12 cellular contexts compared by ENCODE assay signal in the genomic region with DNA sequence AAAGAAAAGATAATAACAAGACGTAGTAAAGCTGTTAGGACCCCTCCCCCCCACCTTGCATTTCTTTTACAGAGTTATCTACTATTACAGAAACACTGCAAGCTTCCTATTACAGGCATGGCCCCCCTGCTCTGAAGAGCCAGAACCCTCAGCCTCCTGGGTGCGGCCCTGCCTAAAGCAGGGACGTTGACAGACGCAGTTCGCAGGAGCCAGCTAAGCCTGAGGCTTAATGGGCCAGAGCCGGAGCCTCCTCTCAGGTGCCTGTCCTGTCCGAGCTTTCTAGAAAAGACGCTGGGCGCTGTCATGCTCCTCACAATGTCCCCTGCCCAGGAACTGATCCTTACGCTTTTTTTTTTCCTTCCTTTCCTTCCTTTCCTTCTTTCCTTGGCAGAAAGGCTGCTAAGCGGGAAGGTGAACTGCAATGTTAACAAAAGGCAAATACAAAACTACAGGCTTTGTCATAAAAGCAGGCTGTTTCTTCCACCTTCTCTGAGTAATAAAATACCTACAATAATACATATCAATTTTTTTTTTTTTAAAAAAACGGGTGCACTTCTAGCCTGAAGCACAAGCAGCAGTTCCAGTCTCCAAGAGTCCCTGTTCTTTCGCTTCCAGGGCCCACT. TPM values are rescaled to one million over a fixed set of nuclear protein-coding genes. Genes with fewer than 3 reads are reported as not detected.
DNase-seq lines count a peak whose midpoint lies in the region; ATAC-seq and FAIRE-seq lines count a peak whose summit lies in the region.
"Had no signal": no experiment of that assay in that cellular context is flagged by ENCODE, and none has a peak within 500 bp of the region (broad histone marks: within the 10 kb centered on the region; RNA-seq: fewer than 3 reads in every experiment).

No MANE protein-coding gene starts in this region.

- peak overlapping the region in 8 of 10 experiments; percentile 29 to 64 (median 49); a peak in 12 of 20 replicates for H3K4me3 ChIP-seq in BLaER1 treated with 17β-estradiol and CSF1 and Interleukin-3, amounts not matched to agents 10 nM and 100 nM
- H3K4me3 ChIP-seq in HUES48 (ENCODE audit: low read depth, low read length), result peak overlapping the region; percentile 7; the same call in 1 of the 2 replicates

- peaks cover 3 to 31% (median 21%) of the 10 kb centered on the region in 11 experiments; a peak in 20 of 22 replicates for H3K9me3 ChIP-seq in BLaER1 treated with 17β-estradiol and CSF1 and Interleukin-3, amounts not matched to agents 10 nM and 100 nM (replicated peaks in 1 of 11)
- no peaks in the 10 kb centered on the region for H3K9me3 ChIP-seq in HUES48 (ENCODE audit: control insufficient read depth, insufficient read depth, low read length)

- H3K4me1 ChIP-seq in BLaER1 treated with 17β-estradiol and CSF1 and Interleukin-3, amounts not matched to agents 10 nM and 100 nM, result peaks cover 0 to 4% (median 3%) of the 10 kb centered on the region in 10 experiments; a peak in 4 of 20 replicates
- H3K4me1 ChIP-seq in HUES48 (ENCODE audit: control insufficient read depth, insufficient read depth, low read length), result peaks cover 10% of the 10 kb centered on the region; the same call in 1 of the 2 replicates
- H3K4me1 ChIP-seq: parathyroid adenoma had no signal

- H3K4me1 Mint-ChIP-seq in natural killer cell treated with Interleukin-12 subunit alpha and Interleukin-12 subunit beta and Interleukin-15 and Interleukin-18, amount 100 ng/mL, for 72 hours (ENCODE audit: low read depth in 2 of 2), result peaks cover 9 to 14% of the 10 kb centered on the region in 2 donors

- peaks cover 79 to 99% (median 97%) of the 10 kb centered on the region in 11 experiments for H3K27me3 ChIP-seq in BLaER1 treated with 17β-estradiol and CSF1 and Interleukin-3, amounts not matched to agents 10 nM and 100 nM
- H3K27me3 ChIP-seq in HUES48 (ENCODE audit: control insufficient read depth, insufficient read depth, low read length), result peaks cover 89% of the 10 kb centered on the region

- no peak overlapping the region for H3K27ac Mint-ChIP-seq in natural killer cell treated with Interleukin-12 subunit alpha and Interleukin-12 subunit beta and Interleukin-15 and Interleukin-18, amount 100 ng/mL, for 72 hours
- H3K27ac Mint-ChIP-seq: stimulated activated naive CD8-positive, alpha-beta T cell treated with anti-CD3 and anti-CD28 coated beads, Interleukin-15, Interleukin-2, amounts not matched to agents 100 ng/mL and 50 ng/mL, for 24 hours had no signal

- peak overlapping the region; percentile 25 for H3K4me3 Mint-ChIP-seq in natural killer cell treated with Interleukin-12 subunit alpha and Interleukin-12 subunit beta and Interleukin-15 and Interleukin-18, amount 100 ng/mL, for 72 hours
- H3K4me3 Mint-ChIP-seq: stimulated activated naive CD8-positive, alpha-beta T cell treated with anti-CD3 and anti-CD28 coated beads, Interleukin-15, Interleukin-2, amounts not matched to agents 100 ng/mL and 50 ng/mL, for 24 hours had no signal

- H3K36me3 ChIP-seq in BLaER1 treated with 17β-estradiol and CSF1 and Interleukin-3, amounts not matched to agents 10 nM and 100 nM, result no peaks in the 10 kb centered on the region
- no peaks in the 10 kb centered on the region for H3K36me3 ChIP-seq in HUES48 (ENCODE audit: control insufficient read depth, insufficient read depth, low read length)

- H3K36me3 Mint-ChIP-seq in natural killer cell treated with Interleukin-12 subunit alpha and Interleukin-12 subunit beta and Interleukin-15 and Interleukin-18, amount 100 ng/mL, for 72 hours, result peaks cover 7% of the 10 kb centered on the region

- H3K27me3 Mint-ChIP-seq in natural killer cell treated with Interleukin-12 subunit alpha and Interleukin-12 subunit beta and Interleukin-15 and Interleukin-18, amount 100 ng/mL, for 72 hours, result peaks cover 39 to 59% of the 10 kb centered on the region in 2 donors

- no peak for ATAC-seq in natural killer cell treated with Interleukin-12 subunit alpha and Interleukin-12 subunit beta and Interleukin-15 and Interleukin-18, amount 100 ng/mL, for 72 hours
- ATAC-seq in HG03571 (IDR thresholded peaks at IDR 0.05; ENCODE audit: unreplicated experiment), result no peak
- ATAC-seq in HG03460 (IDR thresholded peaks at IDR 0.05; ENCODE audit: unreplicated experiment), result no peak
- ATAC-seq in GM21423 (IDR thresholded peaks at IDR 0.05; ENCODE audit: unreplicated experiment), result no peak

- H3K9me3 Mint-ChIP-seq in natural killer cell treated with Interleukin-12 subunit alpha and Interleukin-12 subunit beta and Interleukin-15 and Interleukin-18, amount 100 ng/mL, for 72 hours, result no peaks in the 10 kb centered on the region
- H3K9me3 Mint-ChIP-seq: stimulated activated naive CD8-positive, alpha-beta T cell treated with anti-CD3 and anti-CD28 coated beads, Interleukin-15, Interleukin-2, amounts not matched to agents 100 ng/mL and 50 ng/mL, for 24 hours had no signal

- no peak for FAIRE-seq in urothelium cell line (lab: Jason Lieb, UNC)

- H4K20me1 ChIP-seq in BLaER1 treated with 17β-estradiol and CSF1 and Interleukin-3, amounts not matched to agents 10 nM and 100 nM, result peaks cover 0 to 51% (median 24%) of the 10 kb centered on the region in 11 experiments; a peak in 16 of 22 replicates

- DNase-seq in ecto neural progenitor cell (ENCODE audit: low spot score), result peak; percentile 43
- no peak for DNase-seq in natural killer cell treated with Interleukin-12 subunit alpha and Interleukin-12 subunit beta and Interleukin-15 and Interleukin-18, amount 100 ng/mL, for 72 hours (ENCODE audit: low spot score)
- no peak for DNase-seq in urothelium cell line (ENCODE audit: low spot score)
- DNase-seq: GF-D8, NCI-H2107 had no signal

- peak overlapping the region; percentile 38 to 91 (median 77); a peak in 17 of 22 replicates for H3K4me2 ChIP-seq in BLaER1 treated with 17β-estradiol and CSF1 and Interleukin-3, amounts not matched to agents 10 nM and 100 nM

- no peak overlapping the region for H3K27ac ChIP-seq in BLaER1 treated with 17β-estradiol and CSF1 and Interleukin-3, amounts not matched to agents 10 nM and 100 nM
- no peak overlapping the region for H3K27ac ChIP-seq in HUES48 (ENCODE audit: low read depth, low read length)
- H3K27ac ChIP-seq: parathyroid adenoma had no signal

- H3K9ac ChIP-seq in BLaER1 treated with 17β-estradiol and CSF1 and Interleukin-3, amounts not matched to agents 10 nM and 100 nM, result peak overlapping the region in 4 of 11 experiments; percentile 15 to 67 (median 43); a peak in 4 of 22 replicates
- H3K9ac ChIP-seq in HUES48 (ENCODE audit: low read depth, low read length), result no peak overlapping the region
- H3K9ac ChIP-seq: parathyroid adenoma had no signal

RNA-seq across cellular contexts. Expression of gene MNX1, which starts 11.4 kb away (rescaled TPM):
- total RNA-seq in natural killer cell treated with Interleukin-12 subunit alpha and Interleukin-12 subunit beta and Interleukin-15 and Interleukin-18, amount 100 ng/mL, for 72 hours, result not detected

RNA-seq across cellular contexts. Expression of gene NOM1, which starts 49.6 kb away (rescaled TPM):
- total RNA-seq in natural killer cell treated with Interleukin-12 subunit alpha and Interleukin-12 subunit beta and Interleukin-15 and Interleukin-18, amount 100 ng/mL, for 72 hours, result 10 to 100 TPM; 28.9 to 68.1 TPM
